In genomic region chr6:28711325-28711724, GRCh38 we compare ENCODE assay signal across 34 cellular contexts.
"Had no signal": no experiment of that assay in that cellular context is flagged by ENCODE, and none has a peak within 500 bp of the region (broad histone marks: within the 10 kb centered on the region; RNA-seq: fewer than 3 reads in every experiment).

No MANE protein-coding gene starts in this region.

- H3K4me3 ChIP-seq: ascending aorta, breast epithelium, cardiac muscle cell, coronary artery, dorsolateral prefrontal cortex, esophagus muscularis mucosa, gastrocnemius medialis, heart left ventricle had no signal

- H3K27ac ChIP-seq: ascending aorta, breast epithelium, cardiac muscle cell, coronary artery, dorsolateral prefrontal cortex, esophagus muscularis mucosa, foreskin keratinocyte, gastrocnemius medialis, heart left ventricle, WERI-Rb-1 had no signal

- H3K4me1 ChIP-seq: ascending aorta, breast epithelium, esophagus muscularis mucosa, gastrocnemius medialis, heart left ventricle had no signal

- ATAC-seq: activated CD4-positive, CD25-positive, alpha-beta regulatory T cell treated with anti-CD3 and anti-CD28 coated beads, Interleukin-2, amount 50 U/mL, for 24 hours; gastrocnemius medialis; heart left ventricle; T-helper 17 cell had no signal

- H3K36me3 ChIP-seq: ascending aorta, breast epithelium, cardiac muscle cell, esophagus muscularis mucosa, gastrocnemius medialis, heart left ventricle, WERI-Rb-1 had no signal

- H3K27ac Mint-ChIP-seq: activated B cell treated with CpG ODN at 0.5 μM for 24 hours; activated CD8-positive, alpha-beta T cell treated with anti-CD3 and anti-CD28 coated beads for 36 hours; activated naive CD4-positive, alpha-beta T cell treated with anti-CD3 and anti-CD28 coated beads, Interleukin-2, amount 10 ng/mL, durations not matched to agents 7 days and 5 days; activated naive CD4-positive, alpha-beta T cell treated with anti-CD3 and anti-CD28 coated beads, Interleukin-2, amount 50 U/mL, for 72 hours; activated naive CD8-positive, alpha-beta T cell treated with anti-CD3 and anti-CD28 coated beads, Interleukin-2, amount 10 ng/mL, durations not matched to agents 7 days and 5 days; activated T-helper 17 cell treated with anti-CD3 and anti-CD28 coated beads, Interleukin-2, amount 50 U/mL, for 72 hours; brain; dendritic cell treated with granulocyte-macrophage colony-stimulating factor and Interleukin-4, amounts not matched to agents 40 ng/mL and 50 ng/mL, for 4 days; endodermal cell; T-helper 17 cell; T-helper 2 cell treated with Interferon-gamma antibody and Interleukin-4, amounts not matched to agents 5 μg/mL and 100 μg/mL, for 36 hours had no signal

- H3K27me3 ChIP-seq: ascending aorta had no signal

- DNase-seq: activated B cell treated with CpG ODN at 0.5 μM for 24 hours; activated CD4-positive, alpha-beta T cell treated with anti-CD3 and anti-CD28 coated beads for 48 hours; activated CD4-positive, alpha-beta T cell treated with anti-CD3 and anti-CD28 coated beads, Interleukin-2, amount 50 U/mL, for 1 hour; activated CD4-positive, alpha-beta T cell treated with anti-CD3 and anti-CD28 coated beads, Interleukin-2, amount 50 U/mL, for 48 hours; activated CD8-positive, alpha-beta memory T cell treated with anti-CD3 and anti-CD28 coated beads for 24 hours; activated effector memory CD4-positive, alpha-beta T cell treated with Interleukin-2 at 50 U/mL for 16 hours; activated naive CD8-positive, alpha-beta T cell treated with anti-CD3 and anti-CD28 coated beads, Interleukin-2, amount 10 ng/mL, durations not matched to agents 7 days and 5 days; activated T-cell treated with anti-CD3 and anti-CD28 coated beads, Interleukin-2, amount 50 U/mL, for 4 hours; central memory CD4-positive, alpha-beta T cell; cerebellar nuclear complex; dorsolateral prefrontal cortex; effector memory CD4-positive, alpha-beta T cell; endodermal cell; erythroblast; gastrocnemius medialis; glutamatergic neuron; heart left ventricle; T-helper 17 cell; T1000; WERI-Rb-1 had no signal

- H3K4me3 Mint-ChIP-seq: activated B cell treated with CpG ODN at 0.5 μM for 24 hours; activated CD8-positive, alpha-beta T cell treated with anti-CD3 and anti-CD28 coated beads for 36 hours; activated naive CD4-positive, alpha-beta T cell treated with anti-CD3 and anti-CD28 coated beads, Interleukin-2, amount 10 ng/mL, durations not matched to agents 7 days and 5 days; activated naive CD8-positive, alpha-beta T cell treated with anti-CD3 and anti-CD28 coated beads, Interleukin-2, amount 10 ng/mL, durations not matched to agents 7 days and 5 days; activated T-cell treated with anti-CD3 and anti-CD28 coated beads, Interleukin-2, amount 50 U/mL, for 4 hours; activated T-helper 17 cell treated with anti-CD3 and anti-CD28 coated beads, Interleukin-2, amount 50 U/mL, for 72 hours; dendritic cell treated with granulocyte-macrophage colony-stimulating factor and Interleukin-4, amounts not matched to agents 40 ng/mL and 50 ng/mL, for 4 days; T-helper 17 cell; T-helper 2 cell treated with Interferon-gamma antibody and Interleukin-4, amounts not matched to agents 5 μg/mL and 100 μg/mL, for 36 hours had no signal
